ENCODE assay signal across 27 cellular contexts in genomic region chr20:11698124-11698523, GRCh38.
"Had no signal": no experiment of that assay in that cellular context is flagged by ENCODE, and none has a peak within 500 bp of the region (broad histone marks: within the 10 kb centered on the region; RNA-seq: fewer than 3 reads in every experiment).

No MANE protein-coding gene starts in this region.

- H3K4me3 ChIP-seq: left lung, lower lobe of right lung, neural progenitor cell, psoas muscle, right atrium auricular region, right lobe of liver, smooth muscle cell, tibial nerve, vagina had no signal

- DNase-seq: islet precursor cell; left cardiac atrium; left lung; lower lobe of right lung; mammary epithelial cell; mesenchymal stem cell; naive B cell; natural killer cell; nephron progenitor cell; occipital lobe; psoas muscle; right lobe of liver; stimulated activated CD4-positive, alpha-beta T cell treated with anti-CD3 and anti-CD28 coated beads, Interleukin-1b, Interleukin-23, amount 100 ng/mL, for 48 hours; stimulated activated CD4-positive, alpha-beta T cell treated with anti-CD3 and anti-CD28 coated beads, Interleukin-2, amount 100 ng/mL, for 48 hours; stimulated activated CD4-positive, alpha-beta T cell treated with anti-CD3 and anti-CD28 coated beads, Interleukin-4, amount 100 ng/mL, for 4 hours; stimulated activated CD8-positive, alpha-beta memory T cell treated with anti-CD3 and anti-CD28 coated beads, Interleukin-4, amount 100 ng/mL, for 48 hours; stimulated activated naive CD4-positive, alpha-beta T cell treated with Interleukin-2 at 50 U/mL for 16 hours; stimulated activated naive CD8-positive, alpha-beta T cell treated with anti-CD3 and anti-CD28 coated beads, Interleukin-15, amount 100 ng/mL, for 72 hours; substantia nigra had no signal

- H3K4me1 ChIP-seq: left lung, lower lobe of right lung, neural progenitor cell, parathyroid adenoma, psoas muscle, right atrium auricular region, right lobe of liver, tibial nerve, vagina had no signal

- H3K36me3 ChIP-seq: left lung, lower lobe of right lung, neural progenitor cell, neutrophil, right atrium auricular region, right lobe of liver, tibial nerve, vagina had no signal

- H3K4me2 ChIP-seq: neural progenitor cell, smooth muscle cell had no signal

- H2AFZ ChIP-seq: neural progenitor cell, parathyroid adenoma had no signal

- ATAC-seq: left cardiac atrium; left lung; lower lobe of right lung; natural killer cell; psoas muscle; right lobe of liver; stimulated activated memory B cell treated with anti-CD40 and anti-IgM and Interleukin-4, amounts not matched to agents 10 μg/mL and 1 μg/mL and 100 μg/mL, for 72 hours; stimulated activated naive CD8-positive, alpha-beta T cell treated with anti-CD3 and anti-CD28 coated beads, Interleukin-15, amount 100 ng/mL, for 72 hours had no signal

- H3K27ac ChIP-seq: left lung, lower lobe of right lung, neural progenitor cell, neutrophil, parathyroid adenoma, psoas muscle, right atrium auricular region, right lobe of liver, tibial nerve, vagina had no signal

- H3K9me3 ChIP-seq: neutrophil, psoas muscle, right atrium auricular region, right lobe of liver, vagina had no signal

- H3K27me3 ChIP-seq: left lung, neural progenitor cell, neutrophil, right atrium auricular region, right lobe of liver, tibial nerve, vagina had no signal

- H3K79me2 ChIP-seq: parathyroid adenoma had no signal
